8 cellular contexts compared by ENCODE assay signal in genomic region chr7:150876817-150877526, GRCh38. TPM values are rescaled to one million over a fixed set of nuclear protein-coding genes. Genes with fewer than 3 reads are reported as not detected.
DNase-seq lines count a peak whose midpoint lies in the region; ATAC-seq and TF ChIP-seq lines count a peak whose summit lies in the region.

No MANE protein-coding gene starts in this region.

- DNase-seq in ELR (ENCODE audit: low read depth), result peak; percentile 70
- peak; percentile 32 for DNase-seq in MM.1S
- no peak for DNase-seq in RWPE2 (ENCODE audit: low spot score)
- DNase-seq in adipocyte (ENCODE audit: low read depth), result peak; percentile 55
- peak; percentile 68 for DNase-seq in left ventricle myocardium superior
- peak; percentile 81 for DNase-seq in retina

- intact Hi-C loops in left ventricle myocardium superior (cut with micrococcal nuclease), result loop anchor here (2.0 kb wide), 1 partner anchor 98 kb away; no protein-coding TSS in a partner anchor

- no peaks in the 10 kb centered on the region for H3K79me2 ChIP-seq in MM.1S (ENCODE audit: low read length)

- H3K4me3 ChIP-seq in MM.1S (ENCODE audit: low read length) (no peak overlapping the region), RWPE2 (ENCODE audit: severe bottlenecking) (no peak overlapping the region), adipocyte (ENCODE audit: low read length) (no peak overlapping the region)

- TF ChIP-seq CTCF in MM.1S (IDR thresholded peaks at IDR 0.05; ENCODE audit: low read length), result peak; percentile 28
- peak; percentile 48 for TF ChIP-seq CTCF in RWPE2 (IDR thresholded peaks at IDR 0.05; ENCODE audit: poor library complexity, severe bottlenecking)

- no peak overlapping the region for H3K9ac ChIP-seq in MM.1S (ENCODE audit: low read length)
- no peak overlapping the region for H3K9ac ChIP-seq in adipocyte (ENCODE audit: low read length)

- H2AFZ ChIP-seq in MM.1S (ENCODE audit: low read length), result no peak overlapping the region

- H3K4me2 ChIP-seq in MM.1S (ENCODE audit: low read depth, low read length), result no peak overlapping the region

- H3K36me3 ChIP-seq in MM.1S (replicated peaks; ENCODE audit: insufficient read depth, low read length) (no peaks in the 10 kb centered on the region), RWPE2 (ENCODE audit: low read depth) (no peaks in the 10 kb centered on the region), adipocyte (ENCODE audit: control insufficient read depth, insufficient read depth, low read length, severe bottlenecking) (no peaks in the 10 kb centered on the region)

- ATAC-seq in RWPE2 (ENCODE audit: low read depth) (peak; percentile 67), left ventricle myocardium superior (peak; percentile 94), HG02840 (IDR thresholded peaks at IDR 0.05; ENCODE audit: low FRiP score, unreplicated experiment) (no peak), HG02798 (IDR thresholded peaks at IDR 0.05; ENCODE audit: poor library complexity, unreplicated experiment) (no peak)

- H3K9me3 ChIP-seq in MM.1S (replicated peaks; ENCODE audit: insufficient read depth, low read length) (0 out of 2 replicates have a peak, but pooled peaks cover 4% of the 10 kb centered on the region), RWPE2 (ENCODE audit: severe bottlenecking) (peaks cover 2% of the 10 kb centered on the region), adipocyte (ENCODE audit: control insufficient read depth, low read length) (peaks cover 21% of the 10 kb centered on the region)

- no peaks in the 10 kb centered on the region for H3K9me2 ChIP-seq in MM.1S (replicated peaks; ENCODE audit: insufficient read depth, low read length)

- no peaks in the 10 kb centered on the region for H4K20me1 ChIP-seq in MM.1S (ENCODE audit: insufficient read depth, low read length)

- H3K4me1 ChIP-seq in MM.1S (ENCODE audit: low read length) (no peaks in the 10 kb centered on the region), RWPE2 (ENCODE audit: insufficient read depth, poor library complexity, severe bottlenecking) (peaks cover 8% of the 10 kb centered on the region), adipocyte (ENCODE audit: control insufficient read depth, insufficient read depth, low read length) (no peaks in the 10 kb centered on the region)

- H3K27me3 ChIP-seq in MM.1S (replicated peaks; ENCODE audit: insufficient read depth, low read length) (no peaks in the 10 kb centered on the region), RWPE2 (ENCODE audit: insufficient read depth, poor library complexity, severe bottlenecking) (no peaks in the 10 kb centered on the region), adipocyte (replicated peaks; ENCODE audit: control insufficient read depth, insufficient read depth, low read length) (peaks cover 7% of the 10 kb centered on the region)

- H3K27ac ChIP-seq in MM.1S (ENCODE audit: low read length), result no peak overlapping the region
- no peak overlapping the region for H3K27ac ChIP-seq in RWPE2 (ENCODE audit: poor library complexity, severe bottlenecking)

- no peaks in the 10 kb centered on the region for H3F3A ChIP-seq in MM.1S (ENCODE audit: insufficient read depth, low read length)

RNA-seq across cellular contexts. Expression of gene AOC1, which starts 24.7 kb away (rescaled TPM):
- total RNA-seq in left ventricle myocardium superior, result 0.17 TPM

Comparison
In these comparisons a context has a peak if more than half of its experiments do, and no peak if none do; other contexts are left out.
1. ATAC-seq: peak in RWPE2 (single experiment) and left ventricle myocardium superior (single experiment); none in HG02840 (single experiment) and HG02798 (single experiment).